Comparison of ENCODE assay signal across 9 cellular contexts in genomic region chr2:73920577-73921545, GRCh38. TPM values are rescaled to one million over a fixed set of nuclear protein-coding genes. Genes with fewer than 3 reads are reported as not detected.
DNase-seq lines count a peak whose midpoint lies in the region; ATAC-seq and TF ChIP-seq lines count a peak whose summit lies in the region.
"Had no signal": no experiment of that assay in that cellular context is flagged by ENCODE, and none has a peak within 500 bp of the region (broad histone marks: within the 10 kb centered on the region; RNA-seq: fewer than 3 reads in every experiment).

No MANE protein-coding gene starts in this region.

- no peak overlapping the region for H3K27ac Mint-ChIP-seq in activated CD8-positive, alpha-beta T cell treated with anti-CD3 and anti-CD28 coated beads, Interleukin-2, amount 10 ng/mL, durations not matched to agents 7 days and 5 days

- intact Hi-C loops in stomach (cut with DNase I; ENCODE audit: low total_unique reads), result loop anchor here (10.0 kb wide), 1 partner anchor 86 kb away; no protein-coding TSS in a partner anchor
- intact Hi-C loops in gastrocnemius medialis (cut with DNase I; ENCODE audit: low total_unique reads), result loop anchor here (10.0 kb wide), 1 partner anchor 464 kb away; the partner anchor contains the start of gene DCTN1

- H3K36me3 Mint-ChIP-seq in activated CD8-positive, alpha-beta T cell treated with anti-CD3 and anti-CD28 coated beads, Interleukin-2, amount 10 ng/mL, durations not matched to agents 7 days and 5 days (ENCODE audit: low read depth), result peaks cover under 1% of the 10 kb centered on the region

- TF ChIP-seq POLR2A in stomach (IDR thresholded peaks at IDR 0.05) (no peak), gastrocnemius medialis (IDR thresholded peaks at IDR 0.05) (no peak)

- no peaks in the 10 kb centered on the region for H3K27me3 Mint-ChIP-seq in activated CD8-positive, alpha-beta T cell treated with anti-CD3 and anti-CD28 coated beads, Interleukin-2, amount 10 ng/mL, durations not matched to agents 7 days and 5 days (ENCODE audit: low read depth)

- in situ Hi-C loops in gastrocnemius medialis (cut with MboI; ENCODE audit: low sequenced_read_pairs in 4 of 4), result loop anchor here in 1 of 4 donors (10.0 kb wide), 1 partner anchor 96 kb away; the partner anchor contains the start of gene STAMBP

- peak; percentile 48 for ATAC-seq in activated CD8-positive, alpha-beta T cell treated with anti-CD3 and anti-CD28 coated beads, Interleukin-2, amount 10 ng/mL, durations not matched to agents 7 days and 5 days
- ATAC-seq in gastrocnemius medialis, result no peak

- peaks cover 0 to 39% (median 10%) of the 10 kb centered on the region in 4 donors for H3K36me3 ChIP-seq in stomach
- H3K36me3 ChIP-seq in gastrocnemius medialis, result no peaks in the 10 kb centered on the region
- H3K36me3 ChIP-seq: BLaER1 had no signal

- CTCF ChIA-PET in activated CD8-positive, alpha-beta T cell treated with anti-CD3 and anti-CD28 coated beads, Interleukin-2, amount 10 ng/mL, durations not matched to agents 7 days and 5 days (lab: Charles Lee), result interaction anchor here (0.7 to 1.5 kb wide), 9 partner anchors 9 to 112 kb away, joined by 3 to 7 read pairs (median 3); partner anchors contain the start of gene STAMBP

- H3K4me1 ChIP-seq in stomach, result peaks cover 0 to 8% (median 1%) of the 10 kb centered on the region in 4 donors
- H3K4me1 ChIP-seq in gastrocnemius medialis, result no peaks in the 10 kb centered on the region

- H3K27me3 ChIP-seq in stomach, result no peaks in the 10 kb centered on the region
- H3K27me3 ChIP-seq in gastrocnemius medialis, result peaks cover 4 to 14% (median 13%) of the 10 kb centered on the region in 3 donors
- H3K27me3 ChIP-seq: BLaER1 had no signal

- no peaks in the 10 kb centered on the region for H3K9me3 ChIP-seq in stomach
- no peaks in the 10 kb centered on the region for H3K9me3 ChIP-seq in gastrocnemius medialis
- H3K9me3 ChIP-seq: BLaER1 had no signal

- DNase-seq in NCI-H2171 treated with DMSO at 0.1 percent for 48 hours (lab: John Stamatoyannopoulos, UW) (peak; percentile 13), NCI-H2171 (lab: John Stamatoyannopoulos, UW) (no peak), NCI-H460 (ENCODE audit: extremely low read depth, low read depth) (peak; percentile 44), hepatic stellate cell (ENCODE audit: low spot score) (peak; percentile 41), stomach (peak; percentile 49), gastrocnemius medialis (no peak), NCI-H446 treated with DMSO at 0.1 percent for 48 hours (lab: John Stamatoyannopoulos, UW) (no peak)
- peak; percentile 48 for DNase-seq in activated CD8-positive, alpha-beta T cell treated with anti-CD3 and anti-CD28 coated beads, Interleukin-2, amount 10 ng/mL, durations not matched to agents 7 days and 5 days

- POLR2A ChIA-PET in activated CD8-positive, alpha-beta T cell treated with anti-CD3 and anti-CD28 coated beads, Interleukin-2, amount 10 ng/mL, durations not matched to agents 7 days and 5 days (lab: Charles Lee), result no interaction called here

- H3K9me3 Mint-ChIP-seq in activated CD8-positive, alpha-beta T cell treated with anti-CD3 and anti-CD28 coated beads, Interleukin-2, amount 10 ng/mL, durations not matched to agents 7 days and 5 days (ENCODE audit: insufficient read depth), result no peaks in the 10 kb centered on the region

- WGBS in stomach, 5 donors, result 44 to 60% (median 57%) methylated on average over 12 of the region's 12 CpGs

- no peak overlapping the region for H3K4me3 Mint-ChIP-seq in activated CD8-positive, alpha-beta T cell treated with anti-CD3 and anti-CD28 coated beads, Interleukin-2, amount 10 ng/mL, durations not matched to agents 7 days and 5 days

- H3K4me3 ChIP-seq in stomach (no peak overlapping the region), gastrocnemius medialis (no peak overlapping the region)
- H3K4me3 ChIP-seq: BLaER1 had no signal

- TF ChIP-seq CTCF in stomach (IDR thresholded peaks at IDR 0.05), result peak in 2 of 7 experiments; percentile 16 to 19
- no peak for TF ChIP-seq CTCF in gastrocnemius medialis (IDR thresholded peaks at IDR 0.05 in 4 of 5, conservative IDR thresholded peaks at IDR 0.05 in 1 of 5)

- TF ChIP-seq EP300 in stomach (IDR thresholded peaks at IDR 0.05), result no peak

- H3K4me1 Mint-ChIP-seq in activated CD8-positive, alpha-beta T cell treated with anti-CD3 and anti-CD28 coated beads, Interleukin-2, amount 10 ng/mL, durations not matched to agents 7 days and 5 days (ENCODE audit: low read depth), result peaks cover 44% of the 10 kb centered on the region

- peak overlapping the region in 2 of 5 donors; percentile 34 to 64 for H3K27ac ChIP-seq in stomach
- no peak overlapping the region for H3K27ac ChIP-seq in gastrocnemius medialis
- H3K27ac ChIP-seq: BLaER1 had no signal

RNA-seq across cellular contexts. Expression of gene DGUOK, which starts 5.8 kb away (rescaled TPM):
- 151 and 159 TPM in 2 replicates for total RNA-seq in NCI-H460 (2014; rRNA removed; shearing (Covaris generic))
- 110 and 137 TPM in 2 replicates for polyA plus RNA-seq in NCI-H460 (2014; cell fraction: nucleus; rRNA removed)
- total RNA-seq in activated CD8-positive, alpha-beta T cell treated with anti-CD3 and anti-CD28 coated beads, Interleukin-2, amount 10 ng/mL, durations not matched to agents 7 days and 5 days, result 10 to 100 TPM; 71.5 to 72.1 TPM
- 10 to 100 TPM in 2 of 5 donors, 1 to 10 TPM in 2, not detected in 1; 1.7 to 33.8 (median 14.1) TPM for total RNA-seq in stomach
- polyA plus RNA-seq in stomach, result 10 to 100 TPM; 68.7 to 91.3 (median 84.9) TPM
- total RNA-seq in gastrocnemius medialis, result 10 to 100 TPM; 10.2 to 25.2 (median 20.3) TPM

RNA-seq across cellular contexts. Expression of gene ACTG2, which starts 28.1 kb away (rescaled TPM):
- not detected in 2 replicates for total RNA-seq in NCI-H460 (2014; rRNA removed; shearing (Covaris generic))
- not detected in 2 replicates for polyA plus RNA-seq in NCI-H460 (2014; cell fraction: nucleus; rRNA removed)
- under 1 TPM in 1 of 2 experiments, not detected in 1; 0.81 TPM for total RNA-seq in activated CD8-positive, alpha-beta T cell treated with anti-CD3 and anti-CD28 coated beads, Interleukin-2, amount 10 ng/mL, durations not matched to agents 7 days and 5 days
- total RNA-seq in stomach (1,000 to 10,000 TPM in 2 of 5 donors, 100 to 1,000 TPM in 3; 444 to 2,977 (median 978) TPM), gastrocnemius medialis (1 to 10 TPM in 3 of 4 donors, under 1 TPM in 1; 0.41 to 3.1 (median 1.9) TPM)
- polyA plus RNA-seq in stomach, result 1,000 to 10,000 TPM in 1 of 3 donors, 100 to 1,000 TPM in 2; 143 to 1,485 (median 206) TPM

Comparison
In these comparisons a context has a peak if more than half of its experiments do, and no peak if none do; other contexts are left out.
1. DNase-seq: peak in NCI-H2171 treated with DMSO at 0.1 percent for 48 hours (single experiment), NCI-H460 (single experiment), activated CD8-positive, alpha-beta T cell treated with anti-CD3 and anti-CD28 coated beads, Interleukin-2, amount 10 ng/mL, durations not matched to agents 7 days and 5 days (single experiment), hepatic stellate cell (single experiment) and stomach (single experiment); none in NCI-H2171 (single experiment), gastrocnemius medialis (0 of 2) and NCI-H446 treated with DMSO at 0.1 percent for 48 hours (single experiment).
2. RNA of gene ACTG2, which starts 28.1 kb away (total RNA-seq): 444 to 2,977 TPM in stomach; 0.41 to 3.1 TPM in gastrocnemius medialis, 0.81 TPM in activated CD8-positive, alpha-beta T cell treated with anti-CD3 and anti-CD28 coated beads, Interleukin-2, amount 10 ng/mL, durations not matched to agents 7 days and 5 days and not detected in NCI-H460; every median in the first group is over 100 times any median in the second.